ENCODE assay signal across 27 cellular contexts in genomic region chr1:148383966-148384365, GRCh38.
"Had no signal": no experiment of that assay in that cellular context is flagged by ENCODE, and none has a peak within 500 bp of the region (broad histone marks: within the 10 kb centered on the region; RNA-seq: fewer than 3 reads in every experiment).

No MANE protein-coding gene starts in this region.

- DNase-seq: activated CD4-positive, alpha-beta T cell treated with anti-CD3 and anti-CD28 coated beads for 4 hours; activated CD4-positive, alpha-beta T cell treated with anti-CD3 and anti-CD28 coated beads, Interleukin-2, amount 50 U/mL, for 48 hours; activated CD8-positive, alpha-beta memory T cell treated with anti-CD3 and anti-CD28 coated beads, Interleukin-2, amount 50 U/mL, for 4 hours; activated gamma-delta T cell; activated naive CD4-positive, alpha-beta T cell treated with anti-CD3 and anti-CD28 coated beads, Interleukin-2, amount 10 ng/mL, durations not matched to agents 7 days and 5 days; activated naive CD8-positive, alpha-beta T cell treated with anti-CD3 and anti-CD28 coated beads, Interleukin-2, amount 10 ng/mL, durations not matched to agents 7 days and 5 days; activated T-cell treated with anti-CD3 and anti-CD28 coated beads, Interleukin-2, amount 50 U/mL, for 24 hours; brain microvascular endothelial cell; central memory CD4-positive, alpha-beta T cell; gastrocnemius medialis; glutamatergic neuron; islet precursor cell; left cardiac atrium; left ventricle myocardium superior; naive B cell; nephron progenitor cell; pancreas; stimulated activated CD4-positive, alpha-beta T cell treated with anti-CD3 and anti-CD28 coated beads, Interleukin-15, amount 100 ng/mL, for 24 hours; stimulated activated CD4-positive, alpha-beta T cell treated with anti-CD3 and anti-CD28 coated beads, Interleukin-2, amount 100 ng/mL, for 24 hours; stimulated activated naive CD4-positive, alpha-beta T cell; T-helper 1 cell; tibial artery had no signal

- H3K36me3 Mint-ChIP-seq: mesothelial cell of epicardium, naive B cell had no signal

- H3K4me3 ChIP-seq: ascending aorta, gastrocnemius medialis, pancreas, right atrium auricular region, suprapubic skin, tibial artery had no signal

- H3K9me3 Mint-ChIP-seq: activated naive CD8-positive, alpha-beta T cell treated with anti-CD3 and anti-CD28 coated beads, Interleukin-2, amount 10 ng/mL, durations not matched to agents 7 days and 5 days; activated T-cell treated with anti-CD3 and anti-CD28 coated beads, Interleukin-2, amount 50 U/mL, for 24 hours; mesothelial cell of epicardium; naive B cell; T-helper 2 cell treated with Interferon-gamma antibody and Interleukin-4, amounts not matched to agents 5 μg/mL and 100 μg/mL, for 36 hours had no signal

- H3K27me3 Mint-ChIP-seq: activated naive CD8-positive, alpha-beta T cell treated with anti-CD3 and anti-CD28 coated beads, Interleukin-2, amount 10 ng/mL, durations not matched to agents 7 days and 5 days; activated T-cell treated with anti-CD3 and anti-CD28 coated beads, Interleukin-2, amount 50 U/mL, for 24 hours had no signal

- FAIRE-seq: pancreas had no signal

- H3K9me3 ChIP-seq: ascending aorta, gastrocnemius medialis, pancreas, right atrium auricular region, suprapubic skin, tibial artery had no signal

- H3K27ac Mint-ChIP-seq: activated naive CD4-positive, alpha-beta T cell treated with anti-CD3 and anti-CD28 coated beads, Interleukin-2, amount 10 ng/mL, durations not matched to agents 7 days and 5 days; activated naive CD8-positive, alpha-beta T cell treated with anti-CD3 and anti-CD28 coated beads, Interleukin-2, amount 10 ng/mL, durations not matched to agents 7 days and 5 days; activated T-cell treated with anti-CD3 and anti-CD28 coated beads, Interleukin-2, amount 50 U/mL, for 24 hours; mesothelial cell of epicardium; nephron progenitor cell; T-helper 2 cell treated with Interferon-gamma antibody and Interleukin-4, amounts not matched to agents 5 μg/mL and 100 μg/mL, for 36 hours had no signal

- H3K36me3 ChIP-seq: ascending aorta, brain microvascular endothelial cell, gastrocnemius medialis, pancreas, right atrium auricular region, suprapubic skin, tibial artery had no signal

- H3K4me3 Mint-ChIP-seq: activated naive CD4-positive, alpha-beta T cell treated with anti-CD3 and anti-CD28 coated beads, Interleukin-2, amount 10 ng/mL, durations not matched to agents 7 days and 5 days; activated naive CD8-positive, alpha-beta T cell treated with anti-CD3 and anti-CD28 coated beads, Interleukin-2, amount 10 ng/mL, durations not matched to agents 7 days and 5 days; activated T-cell treated with anti-CD3 and anti-CD28 coated beads, Interleukin-2, amount 50 U/mL, for 24 hours; mesothelial cell of epicardium; nephron progenitor cell; T-helper 2 cell treated with Interferon-gamma antibody and Interleukin-4, amounts not matched to agents 5 μg/mL and 100 μg/mL, for 36 hours had no signal

- ATAC-seq: gastrocnemius medialis, left cardiac atrium, left ventricle myocardium superior, pancreas had no signal

- H3K27me3 ChIP-seq: ascending aorta, brain microvascular endothelial cell, pancreas, right atrium auricular region had no signal

- H3K4me1 ChIP-seq: ascending aorta, pancreas, right atrium auricular region, tibial artery had no signal

- H3K27ac ChIP-seq: ascending aorta, brain microvascular endothelial cell, gastrocnemius medialis, pancreas, right atrium auricular region, suprapubic skin, tibial artery had no signal
